ENCODE assay signal across 23 cellular contexts in the genomic region with DNA sequence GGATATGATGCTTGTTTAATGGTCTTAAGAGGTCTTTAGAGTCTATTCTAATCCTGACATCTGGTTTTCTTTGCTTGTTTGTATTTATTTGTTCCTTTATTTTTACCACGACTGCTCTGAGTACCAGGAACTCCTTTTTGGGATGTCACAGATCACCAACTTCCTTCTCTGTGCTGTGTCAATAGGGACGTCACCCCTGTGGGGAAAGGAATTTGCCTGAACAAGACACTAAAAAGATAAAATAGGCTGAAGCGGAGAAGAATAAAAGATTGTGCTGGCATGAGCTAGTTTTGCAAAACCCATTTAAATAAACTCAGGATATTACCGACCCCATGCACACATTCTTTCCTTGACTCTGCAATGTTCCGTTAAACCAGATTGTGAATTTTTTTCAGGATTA.
"Had no signal": no experiment of that assay in that cellular context is flagged by ENCODE, and none has a peak within 500 bp of the region (broad histone marks: within the 10 kb centered on the region; RNA-seq: fewer than 3 reads in every experiment).

No MANE protein-coding gene starts in this region.

- H3K27ac Mint-ChIP-seq: activated naive CD4-positive, alpha-beta T cell treated with anti-CD3 and anti-CD28 coated beads, Interleukin-2, amount 50 U/mL, for 72 hours; activated T-cell treated with anti-CD3 and anti-CD28 coated beads, Interleukin-2, amount 50 U/mL, for 24 hours; activated T-helper 17 cell treated with anti-CD3 and anti-CD28 coated beads, Interleukin-2, amount 50 U/mL, for 72 hours; stimulated activated memory B cell treated with anti-CD40 and anti-IgM and Interleukin-4, amounts not matched to agents 10 μg/mL and 1 μg/mL and 100 μg/mL, for 72 hours; type B pancreatic cell had no signal

- H3K27ac ChIP-seq: esophagus squamous epithelium, left lung, right lobe of liver, vagina, WERI-Rb-1 had no signal

- H3K4me3 ChIP-seq: esophagus squamous epithelium, heart right ventricle, left lung, right lobe of liver, vagina had no signal

- ATAC-seq: activated naive CD4-positive, alpha-beta T cell treated with anti-CD3 and anti-CD28 coated beads, Interleukin-2, amount 50 U/mL, for 72 hours; activated T-helper 17 cell treated with anti-CD3 and anti-CD28 coated beads, Interleukin-2, amount 50 U/mL, for 72 hours; left lung; stimulated activated memory B cell treated with anti-CD40 and anti-IgM and Interleukin-4, amounts not matched to agents 10 μg/mL and 1 μg/mL and 100 μg/mL, for 72 hours had no signal

- H3K4me3 Mint-ChIP-seq: activated T-cell treated with anti-CD3 and anti-CD28 coated beads, Interleukin-2, amount 50 U/mL, for 24 hours; activated T-helper 17 cell treated with anti-CD3 and anti-CD28 coated beads, Interleukin-2, amount 50 U/mL, for 72 hours; brain; nephron; stimulated activated memory B cell treated with anti-CD40 and anti-IgM and Interleukin-4, amounts not matched to agents 10 μg/mL and 1 μg/mL and 100 μg/mL, for 72 hours; type B pancreatic cell had no signal

- H3K27me3 ChIP-seq: esophagus squamous epithelium, heart right ventricle, left lung, right lobe of liver, vagina had no signal

- H3K36me3 ChIP-seq: right lobe of liver, WERI-Rb-1 had no signal

- DNase-seq: activated CD4-positive, alpha-beta T cell treated with anti-CD3 and anti-CD28 coated beads for 1 hour; activated CD4-positive, alpha-beta T cell treated with anti-CD3 and anti-CD28 coated beads, Interleukin-2, amount 50 U/mL, for 1 hour; activated T-cell treated with anti-CD3 and anti-CD28 coated beads, Interleukin-2, amount 50 U/mL, for 24 hours; aorta; dermis blood vessel endothelial cell; effector memory CD4-positive, alpha-beta T cell; esophagus squamous epithelium; heart right ventricle; left lung; occipital lobe; posterior cingulate gyrus; right lobe of liver; small intestine; stimulated activated CD4-positive, alpha-beta T cell treated with anti-CD3 and anti-CD28 coated beads, Interleukin-15, amount 100 ng/mL, for 24 hours; T-helper 1 cell; WERI-Rb-1 had no signal

- H3K4me1 ChIP-seq: left lung, vagina had no signal

- H3K27me3 Mint-ChIP-seq: activated T-cell treated with anti-CD3 and anti-CD28 coated beads, Interleukin-2, amount 50 U/mL, for 24 hours; activated T-helper 17 cell treated with anti-CD3 and anti-CD28 coated beads, Interleukin-2, amount 50 U/mL, for 72 hours; stimulated activated memory B cell treated with anti-CD40 and anti-IgM and Interleukin-4, amounts not matched to agents 10 μg/mL and 1 μg/mL and 100 μg/mL, for 72 hours; type B pancreatic cell had no signal
